In the genomic region with DNA sequence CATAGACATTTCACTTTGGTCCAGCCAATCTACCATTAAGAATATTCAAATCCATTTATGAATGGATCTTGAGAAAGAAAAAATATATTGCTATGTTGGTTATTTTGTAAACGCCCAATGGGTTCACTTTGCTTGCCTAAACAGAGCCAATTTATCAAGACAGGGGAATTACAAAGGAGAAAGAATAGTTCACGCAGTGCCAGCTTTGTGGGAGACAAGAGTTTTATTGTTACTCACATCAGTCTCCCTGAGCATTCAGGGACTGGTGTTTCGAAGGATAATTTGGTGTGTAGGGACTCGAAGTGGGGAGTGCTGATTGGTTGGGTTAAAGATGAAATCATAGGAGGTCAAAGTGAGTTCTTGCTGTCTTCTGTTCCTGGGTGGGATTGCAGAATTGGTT, we compare ENCODE assay signal across 15 cellular contexts.
DNase-seq lines count a peak whose midpoint lies in the region; TF ChIP-seq lines count a peak whose summit lies in the region.
"Had no signal": no experiment of that assay in that cellular context is flagged by ENCODE, and none has a peak within 500 bp of the region (broad histone marks: within the 10 kb centered on the region; RNA-seq: fewer than 3 reads in every experiment).

No MANE protein-coding gene starts in this region.

- CTCF ChIA-PET in CD4-positive, alpha-beta memory T cell (lab: Charles Lee; ENCODE audit: partially characterized antibody) = no interaction called here

- H3K27me3 Mint-ChIP-seq in neural progenitor cell (ENCODE audit: insufficient read depth, low read depth) = no peaks in the 10 kb centered on the region
- H3K27me3 Mint-ChIP-seq in CD4-positive, alpha-beta memory T cell = peaks cover 1 to 6% of the 10 kb centered on the region in 2 donors

- no peaks in the 10 kb centered on the region for H4K20me1 ChIP-seq in neural progenitor cell (ENCODE audit: low read depth)

- no peak overlapping the region for H3K4me3 ChIP-seq in neural progenitor cell
- no peak overlapping the region for H3K4me3 ChIP-seq in CD4-positive, alpha-beta memory T cell (ENCODE audit: low read length in 2 of 2)
- H3K4me3 ChIP-seq: HAP-1 had no signal

- H3K4me1 Mint-ChIP-seq in neural progenitor cell = peaks cover 4% of the 10 kb centered on the region
- H3K4me1 Mint-ChIP-seq in CD4-positive, alpha-beta memory T cell = peaks cover 0 to 5% (median 3%) of the 10 kb centered on the region in 4 donors
- H3K4me1 Mint-ChIP-seq: CD14-positive monocyte had no signal

- H3K36me3 Mint-ChIP-seq in neural progenitor cell = peaks cover 6% of the 10 kb centered on the region
- H3K36me3 Mint-ChIP-seq in CD4-positive, alpha-beta memory T cell = no peaks in the 10 kb centered on the region
- H3K36me3 Mint-ChIP-seq: CD8-positive, alpha-beta memory T cell had no signal

- H3K4me3 Mint-ChIP-seq in neural progenitor cell = no peak overlapping the region
- H3K4me3 Mint-ChIP-seq in CD4-positive, alpha-beta memory T cell = no peak overlapping the region
- H3K4me3 Mint-ChIP-seq: CD14-positive monocyte; CD8-positive, alpha-beta memory T cell had no signal

- peaks cover 8% of the 10 kb centered on the region for H3F3A ChIP-seq in neural progenitor cell (ENCODE audit: low read depth)

- H2AFZ ChIP-seq in neural progenitor cell (replicated peaks) = no peak overlapping the region

- no peak for TF ChIP-seq CTCF in neural progenitor cell (IDR thresholded peaks at IDR 0.05)

- intact Hi-C loops in CD4-positive, alpha-beta memory T cell (cut with micrococcal nuclease) = no loop called here

- H3K9me3 ChIP-seq in neural progenitor cell (ENCODE audit: low read depth) = no peaks in the 10 kb centered on the region
- no peaks in the 10 kb centered on the region for H3K9me3 ChIP-seq in CD4-positive, alpha-beta memory T cell (ENCODE audit: control insufficient read depth in 1 of 2, low read length in 2 of 2)
- H3K9me3 ChIP-seq: Caco-2, HAP-1 had no signal

- H3K27ac Mint-ChIP-seq in neural progenitor cell = no peak overlapping the region
- H3K27ac Mint-ChIP-seq in CD4-positive, alpha-beta memory T cell = no peak overlapping the region
- H3K27ac Mint-ChIP-seq: CD14-positive monocyte had no signal

- peak overlapping the region; percentile 35 for H3K4me2 ChIP-seq in neural progenitor cell

- H3K4me1 ChIP-seq in neural progenitor cell = peaks cover 22% of the 10 kb centered on the region
- H3K4me1 ChIP-seq in CD4-positive, alpha-beta memory T cell (ENCODE audit: insufficient read depth, low read length) = no peaks in the 10 kb centered on the region
- H3K4me1 ChIP-seq: Caco-2 had no signal

- H3K27me3 ChIP-seq in neural progenitor cell = no peaks in the 10 kb centered on the region
- H3K27me3 ChIP-seq in CD4-positive, alpha-beta memory T cell (ENCODE audit: insufficient read depth, low read length) = no peaks in the 10 kb centered on the region

- DNase-seq in caudate nucleus (lab: John Stamatoyannopoulos, UW) (peak in 14 of 61 donors; percentile 2 to 52 (median 18)), inferior parietal cortex (ENCODE audit: extremely low spot score) (peak; percentile 58), neural progenitor cell (ENCODE audit: low spot score) (no peak), NCI-H1417 (lab: John Stamatoyannopoulos, UW) (no peak)
- DNase-seq in CD4-positive, alpha-beta memory T cell = no peak
- no peak for DNase-seq in effector CD8-positive, alpha-beta T cell (lab: John Stamatoyannopoulos, UW)
- DNase-seq: Caco-2; CD8-positive, alpha-beta memory T cell; DND-41; GDM1; GOT3 had no signal

- H3K79me2 ChIP-seq in neural progenitor cell (ENCODE audit: low read depth) = no peaks in the 10 kb centered on the region

- H3K9ac ChIP-seq in neural progenitor cell = no peak overlapping the region

- H3K27ac ChIP-seq in caudate nucleus (ENCODE audit: low read depth, low read length) (peak overlapping the region; percentile 53), neural progenitor cell (no peak overlapping the region), temporal lobe (ENCODE audit: low read depth, low read length) (peak overlapping the region; percentile 51)
- no peak overlapping the region for H3K27ac ChIP-seq in CD4-positive, alpha-beta memory T cell (ENCODE audit: low read depth, low read length)
- H3K27ac ChIP-seq: HL-60 had no signal

- no peaks in the 10 kb centered on the region for H3K36me3 ChIP-seq in neural progenitor cell
- H3K36me3 ChIP-seq in CD4-positive, alpha-beta memory T cell (ENCODE audit: insufficient read depth, low read length) = no peaks in the 10 kb centered on the region
- H3K36me3 ChIP-seq: HAP-1 had no signal

- POLR2A ChIA-PET in CD4-positive, alpha-beta memory T cell (lab: Charles Lee; ENCODE audit: partially characterized antibody) = no interaction called here

- H3K9me3 Mint-ChIP-seq in neural progenitor cell = peaks cover 4% of the 10 kb centered on the region
- H3K9me3 Mint-ChIP-seq in CD4-positive, alpha-beta memory T cell = peaks cover 0 to 2% (median 0%) of the 10 kb centered on the region in 8 donors
- H3K9me3 Mint-ChIP-seq: CD8-positive, alpha-beta memory T cell had no signal

Comparison
In these comparisons a context has a peak if more than half of its experiments do, and no peak if none do; other contexts are left out.
1. H3K27ac ChIP-seq: peak in caudate nucleus (single experiment) and temporal lobe (single experiment); none in neural progenitor cell (single experiment) and CD4-positive, alpha-beta memory T cell (single experiment).